11 cellular contexts compared by ENCODE assay signal in genomic region chr11:62370743-62371440, GRCh38. TPM values are rescaled to one million over a fixed set of nuclear protein-coding genes. Genes with fewer than 3 reads are reported as not detected.
A peak's percentile ranks its signal among the peaks of the same experiment; 100 is the strongest.
DNase-seq lines count a peak whose midpoint lies in the region; ATAC-seq lines count a peak whose summit lies in the region.
"Had no signal": no experiment of that assay in that cellular context is flagged by ENCODE, and none has a peak within 500 bp of the region (broad histone marks: within the 10 kb centered on the region; RNA-seq: fewer than 3 reads in every experiment).

No MANE protein-coding gene starts in this region.

- no peaks in the 10 kb centered on the region for H3K9me3 ChIP-seq in right cardiac atrium (ENCODE audit: control insufficient read depth, low read length)

- no peaks in the 10 kb centered on the region; the same call in 1 of the 2 replicates for H3K36me3 ChIP-seq in H7 (replicated peaks; ENCODE audit: control insufficient read depth, insufficient read depth, low read length)

- H3K4me1 ChIP-seq in right cardiac atrium (ENCODE audit: control insufficient read depth, insufficient read depth, low read length): no peaks in the 10 kb centered on the region

- DNase-seq in H7 (peak; percentile 46), activated T-cell treated with anti-CD3 and anti-CD28 coated beads for 1 hour (ENCODE audit: low read depth) (peak; percentile 13), right cardiac atrium (peak in 2 of 3 donors; percentile 69 to 74), HK-2 (ENCODE audit: unreplicated experiment) (no peak), DMS 273 (lab: John Stamatoyannopoulos, UW; ENCODE audit: unreplicated experiment) (no peak), retina (no peak)
- peak; percentile 5 to 15 for DNase-seq in stimulated activated CD8-positive, alpha-beta memory T cell treated with anti-CD3 and anti-CD28 coated beads, Interleukin-2, amount 100 ng/mL, for 1 hour (ENCODE audit: low read depth in 2 of 2)
- DNase-seq: NCI-H526 had no signal

- WGBS in right cardiac atrium: 66% methylated on average over 39 of the region's 39 CpGs

- H3K27ac ChIP-seq in right cardiac atrium (ENCODE audit: low read length): no peak overlapping the region

- H3K4me3 ChIP-seq in H7 (ENCODE audit: insufficient read depth, low read depth, low read length) (no peak overlapping the region), right cardiac atrium (ENCODE audit: low read length) (no peak overlapping the region)
- H3K4me3 ChIP-seq: lung had no signal

- intact Hi-C loops in right cardiac atrium (cut with DNase I): no loop called here

- H3K27me3 ChIP-seq in H7 (ENCODE audit: control insufficient read depth, insufficient read depth, low read length) (no peaks in the 10 kb centered on the region), right cardiac atrium (ENCODE audit: control insufficient read depth, insufficient read depth) (no peaks in the 10 kb centered on the region)

- ATAC-seq in right cardiac atrium (peak; percentile 36 to 59), HG02571 (IDR thresholded peaks at IDR 0.05; ENCODE audit: unreplicated experiment) (no peak)

RNA-seq across cellular contexts. Expression of gene ASRGL1, which starts 33.6 kb away (rescaled TPM):
- total RNA-seq in H7 (2014; rRNA removed; shearing (Covaris generic)): 46.3 and 56.3 TPM in 2 replicates
- total RNA-seq in right cardiac atrium: 1 to 10 TPM; 4.9 to 8.1 (median 6.5) TPM
- polyA plus RNA-seq in right cardiac atrium: 4.3 TPM

RNA-seq across cellular contexts. Expression of gene SCGB1A1, which starts 47.9 kb away (rescaled TPM):
- total RNA-seq in H7 (2014; rRNA removed; shearing (Covaris generic)): not detected in 2 replicates
- not detected for total RNA-seq in right cardiac atrium
- polyA plus RNA-seq in right cardiac atrium: not detected
- total RNA-seq: endothelial cell of umbilical vein had no signal
- polyA plus RNA-seq: endothelial cell of umbilical vein had no signal

Comparison
In these comparisons a context has a peak if more than half of its experiments do, and no peak if none do; other contexts are left out.
1. DNase-seq: peak in H7 (single experiment), activated T-cell treated with anti-CD3 and anti-CD28 coated beads for 1 hour (single experiment), right cardiac atrium (2 of 3) and stimulated activated CD8-positive, alpha-beta memory T cell treated with anti-CD3 and anti-CD28 coated beads, Interleukin-2, amount 100 ng/mL, for 1 hour (2 of 2); none in HK-2 (single experiment), DMS 273 (single experiment) and retina (single experiment).